8 cellular contexts compared by ENCODE assay signal in genomic region chr19:45862271-45862563, GRCh38. TPM values are rescaled to one million over a fixed set of nuclear protein-coding genes. Genes with fewer than 3 reads are reported as not detected.
DNase-seq lines count a peak whose midpoint lies in the region; ATAC-seq and TF ChIP-seq lines count a peak whose summit lies in the region.

No MANE protein-coding gene starts in this region.

- H3K27me3 Mint-ChIP-seq in WTC11 (ENCODE audit: low read depth) (no peaks in the 10 kb centered on the region), glutamatergic neuron (ENCODE audit: unreplicated experiment) (peaks cover 27% of the 10 kb centered on the region)

- peak overlapping the region; percentile 97 for H3K4me3 ChIP-seq in skeletal muscle cell (ENCODE audit: low read depth, low read length)

- H3K4me1 Mint-ChIP-seq in WTC11 (peaks cover 35% of the 10 kb centered on the region), glutamatergic neuron (ENCODE audit: low read depth, unreplicated experiment) (no peaks in the 10 kb centered on the region)

- no peak for TF ChIP-seq CTCF in WTC11 (IDR thresholded peaks at IDR 0.05)
- no peak for TF ChIP-seq CTCF in glutamatergic neuron (IDR thresholded peaks at IDR 0.05; ENCODE audit: partially characterized antibody, unreplicated experiment)

- H3K9me3 Mint-ChIP-seq in WTC11 (no peaks in the 10 kb centered on the region), glutamatergic neuron (ENCODE audit: unreplicated experiment) (peaks cover 14% of the 10 kb centered on the region)

- peak overlapping the region; percentile 99 for H3K27ac Mint-ChIP-seq in WTC11
- H3K27ac Mint-ChIP-seq in glutamatergic neuron (ENCODE audit: unreplicated experiment) = peak overlapping the region; percentile 99

- CTCF ChIA-PET in WTC11 (lab: Charles Lee) = interaction anchor here (1.4 to 4.9 kb wide), 4 partner anchors 45 to 215 kb away, joined by 5 to 86 read pairs (median 20); partner anchors contain the start of genes QPCTL and SNRPD2

- ATAC-seq in GM21526 (IDR thresholded peaks at IDR 0.05; ENCODE audit: low FRiP score, unreplicated experiment) (peak; percentile 2), WTC11 (no peak), GM18868 (IDR thresholded peaks at IDR 0.05; ENCODE audit: unreplicated experiment) (no peak), GM21723 (IDR thresholded peaks at IDR 0.05; ENCODE audit: unreplicated experiment) (no peak), GM18505 (IDR thresholded peaks at IDR 0.05; ENCODE audit: unreplicated experiment) (no peak)

- H3K36me3 Mint-ChIP-seq in WTC11 (peaks cover 14% of the 10 kb centered on the region), glutamatergic neuron (ENCODE audit: unreplicated experiment) (peaks cover 5% of the 10 kb centered on the region)

- POLR2A ChIA-PET in WTC11 (lab: Charles Lee) = interaction anchor here (3.1 kb wide), 2 partner anchors 24 to 46 kb away, joined by 16 to 31 read pairs; partner anchors contain the start of genes IRF2BP1 and RSPH6A

- DNase-seq in WTC11 (ENCODE audit: low spot score) (no peak), glutamatergic neuron (no peak), skeletal muscle cell (ENCODE audit: low read depth) (no peak), NCI-H69 (lab: John Stamatoyannopoulos, UW) (no peak)

- H3K4me3 Mint-ChIP-seq in WTC11 (peak overlapping the region; percentile 89), glutamatergic neuron (ENCODE audit: unreplicated experiment) (peak overlapping the region; percentile 98)

- TF ChIP-seq POLR2A in GM18505 (IDR thresholded peaks at IDR 0.05; ENCODE audit: borderline replicate concordance, extremely low read depth, insufficient read depth, insufficient read length) = no peak

TF ChIP-seq in WTC11, 78 proteins besides CTCF, POLR2A, EP300 and RAD21:
- TF ChIP-seq RORB (CRISPR knock-in tag; IDR thresholded peaks at IDR 0.05) = no peak
- peak; percentile 68; the same call in 1 of the 2 replicates for TF ChIP-seq USF1 (CRISPR knock-in tag; IDR thresholded peaks at IDR 0.05)
- no peak for TF ChIP-seq ZNF138 (CRISPR knock-in tag; conservative IDR thresholded peaks at IDR 0.05)
- TF ChIP-seq ATF6 (CRISPR knock-in tag; IDR thresholded peaks at IDR 0.05) = no peak
- peak; percentile 68; the same call in 1 of the 2 replicates for TF ChIP-seq USF2 (CRISPR knock-in tag; IDR thresholded peaks at IDR 0.05)
- TF ChIP-seq PRRX2 (CRISPR knock-in tag; IDR thresholded peaks at IDR 0.05) = no peak

RNA-seq across cellular contexts. Expression of gene SYMPK, which starts 0.7 kb away (rescaled TPM):
- 105 to 111 TPM (median 106 TPM) in 3 replicates for total RNA-seq in WTC11 (2021)
- 78.1 TPM for total RNA-seq in glutamatergic neuron (ENCODE audit: unreplicated experiment)

RNA-seq across cellular contexts. Expression of gene FOXA3, which starts 1.9 kb away (rescaled TPM):
- total RNA-seq in WTC11 (2021) (20.7 to 24.6 TPM (median 24.2 TPM) in 3 replicates), glutamatergic neuron (ENCODE audit: unreplicated experiment) (1.0 TPM)

RNA-seq across cellular contexts. Expression of gene IRF2BP1, which starts 23.7 kb away (rescaled TPM):
- total RNA-seq in WTC11 (2021) = 29.8 to 32.3 TPM (median 30.3 TPM) in 3 replicates
- 19.2 TPM for total RNA-seq in glutamatergic neuron (ENCODE audit: unreplicated experiment)

RNA-seq across cellular contexts. Expression of gene MYPOP, which starts 40.2 kb away (rescaled TPM):
- total RNA-seq in WTC11 (2021) = 13.6 to 15.1 TPM (median 14.8 TPM) in 3 replicates
- 7.1 TPM for total RNA-seq in glutamatergic neuron (ENCODE audit: unreplicated experiment)

RNA-seq across cellular contexts. Expression of gene RSPH6A, which starts 47.1 kb away (rescaled TPM):
- total RNA-seq in WTC11 (2021) = 0.16 to 0.39 TPM (median 0.25 TPM) in 3 replicates
- 0.61 TPM for total RNA-seq in glutamatergic neuron (ENCODE audit: unreplicated experiment)

Comparison
In these comparisons a context has a peak if more than half of its experiments do, and no peak if none do; other contexts are left out.
1. RNA of gene FOXA3, which starts 1.9 kb away (total RNA-seq): 20.7 to 24.6 TPM in WTC11; 1.0 TPM in glutamatergic neuron (single experiment); every median in the first group is over 10 times any median in the second.